Comparison of ENCODE assay signal across 19 cellular contexts in the genomic region with DNA sequence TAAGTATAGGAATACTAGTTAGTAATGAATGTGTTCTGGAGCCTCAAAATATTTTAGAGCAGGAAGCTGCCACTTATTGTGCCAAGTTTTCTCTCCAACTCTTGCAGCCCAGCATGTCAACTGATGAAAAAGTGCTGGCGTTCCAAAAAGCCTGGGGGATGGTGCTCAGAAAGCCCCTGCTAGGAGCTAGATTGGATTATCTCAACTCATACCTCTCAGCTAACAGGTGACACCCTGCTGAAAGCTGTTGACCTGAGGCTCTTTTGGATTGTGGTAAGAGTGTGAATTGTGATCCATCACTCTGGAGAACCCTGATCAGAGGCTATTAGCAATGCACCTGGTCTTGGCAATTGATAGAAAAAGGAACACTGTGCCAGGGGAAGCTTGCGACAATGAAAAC.
DNase-seq lines count a peak whose midpoint lies in the region; ATAC-seq lines count a peak whose summit lies in the region.
"Had no signal": no experiment of that assay in that cellular context is flagged by ENCODE, and none has a peak within 500 bp of the region (broad histone marks: within the 10 kb centered on the region; RNA-seq: fewer than 3 reads in every experiment).

No MANE protein-coding gene starts in this region.

- H4K8ac ChIP-seq in mesendoderm (ENCODE audit: low read depth, low read length) = no peak overlapping the region

- H3K27me3 ChIP-seq in mesendoderm (ENCODE audit: insufficient read depth, low read length, poor library complexity) = no peaks in the 10 kb centered on the region

- no peak overlapping the region for H2BK120ac ChIP-seq in mesendoderm (ENCODE audit: low read depth, low read length)

- H3K4me3 ChIP-seq in mesendoderm (ENCODE audit: low read length) = no peak overlapping the region
- H3K4me3 ChIP-seq: A549, HAP-1 had no signal

- WGBS in mesendoderm (ENCODE audit: extremely low coverage, insufficient coverage, low lambda C conversion rate) = no CpG with 5 or more reads among the region's 2 CpGs

- H2BK15ac ChIP-seq in mesendoderm (replicated peaks; ENCODE audit: low read depth) = no peak overlapping the region

- no peaks in the 10 kb centered on the region for H3K27me3 Mint-ChIP-seq in natural killer cell treated with Interleukin-12 subunit alpha and Interleukin-12 subunit beta and Interleukin-15 and Interleukin-18, amount 100 ng/mL, for 72 hours
- H3K27me3 Mint-ChIP-seq: CD4-positive, alpha-beta memory T cell had no signal

- H3K36me3 ChIP-seq in mesendoderm (ENCODE audit: control insufficient read depth, insufficient read depth, low read length) = no peaks in the 10 kb centered on the region
- H3K36me3 ChIP-seq: HAP-1 had no signal

- H3K23ac ChIP-seq in mesendoderm (ENCODE audit: low read length) = no peak overlapping the region

- DNase-seq in NCI-H510A treated with DMSO at 0.1 percent for 48 hours (lab: John Stamatoyannopoulos, UW) (peak; percentile 18), NCI-H510A (lab: John Stamatoyannopoulos, UW) (no peak), NCI-H146 treated with DMSO at 0.1 percent for 48 hours (lab: John Stamatoyannopoulos, UW; ENCODE audit: unreplicated experiment) (peak; percentile 51), NCI-H748 (lab: John Stamatoyannopoulos, UW; ENCODE audit: unreplicated experiment) (peak; percentile 91), mesendoderm (peak; percentile 76), posterior vena cava (ENCODE audit: low spot score) (no peak), NCI-H187 (lab: John Stamatoyannopoulos, UW) (no peak)
- DNase-seq in natural killer cell treated with Interleukin-12 subunit alpha and Interleukin-12 subunit beta and Interleukin-15 and Interleukin-18, amount 100 ng/mL, for 72 hours (ENCODE audit: low spot score) = no peak
- DNase-seq: CD4-positive, alpha-beta memory T cell; DMS79 treated with DMSO at 0.1 percent for 48 hours; KG1; MV-4-11; NCI-H187 treated with DMSO at 0.1 percent for 48 hours; NCI-H524 treated with DMSO at 0.1 percent for 48 hours; SIG-M5; T1000 had no signal

- no peak overlapping the region for H3K4me3 Mint-ChIP-seq in natural killer cell treated with Interleukin-12 subunit alpha and Interleukin-12 subunit beta and Interleukin-15 and Interleukin-18, amount 100 ng/mL, for 72 hours
- H3K4me3 Mint-ChIP-seq: CD4-positive, alpha-beta memory T cell had no signal

- H3K9me3 Mint-ChIP-seq in natural killer cell treated with Interleukin-12 subunit alpha and Interleukin-12 subunit beta and Interleukin-15 and Interleukin-18, amount 100 ng/mL, for 72 hours = peaks cover 21% of the 10 kb centered on the region

- no peak overlapping the region for H3K9ac ChIP-seq in mesendoderm (ENCODE audit: low read length)

- no peak overlapping the region for H3K56ac ChIP-seq in mesendoderm (ENCODE audit: low read length)

- H3K4me2 ChIP-seq in mesendoderm (ENCODE audit: low read length) = no peak overlapping the region
- H3K4me2 ChIP-seq: A549 had no signal

- no peaks in the 10 kb centered on the region for H3K79me1 ChIP-seq in mesendoderm (ENCODE audit: low read length)

- no peak overlapping the region for H3K27ac ChIP-seq in mesendoderm (ENCODE audit: low read depth, low read length)
- H3K27ac ChIP-seq: A549 had no signal

- no peaks in the 10 kb centered on the region for H3K79me2 ChIP-seq in mesendoderm (ENCODE audit: control insufficient read depth, insufficient read depth, low read length)

- H4K5ac ChIP-seq in mesendoderm (ENCODE audit: low read length) = no peak overlapping the region

- no peaks in the 10 kb centered on the region for H3K4me1 ChIP-seq in mesendoderm (ENCODE audit: control insufficient read depth, low read depth, low read length)
- H3K4me1 ChIP-seq: A549, HAP-1 had no signal

- no peak overlapping the region for H3K27ac Mint-ChIP-seq in natural killer cell treated with Interleukin-12 subunit alpha and Interleukin-12 subunit beta and Interleukin-15 and Interleukin-18, amount 100 ng/mL, for 72 hours
- H3K27ac Mint-ChIP-seq: CD4-positive, alpha-beta memory T cell had no signal

- no peaks in the 10 kb centered on the region for H3K4me1 Mint-ChIP-seq in natural killer cell treated with Interleukin-12 subunit alpha and Interleukin-12 subunit beta and Interleukin-15 and Interleukin-18, amount 100 ng/mL, for 72 hours (ENCODE audit: low read depth in 2 of 2)
- H3K4me1 Mint-ChIP-seq: CD4-positive, alpha-beta memory T cell had no signal

- H2BK5ac ChIP-seq in mesendoderm (ENCODE audit: low read length) = no peak overlapping the region

- H2AK5ac ChIP-seq in mesendoderm (ENCODE audit: low read length) = no peak overlapping the region

- ATAC-seq in natural killer cell treated with Interleukin-12 subunit alpha and Interleukin-12 subunit beta and Interleukin-15 and Interleukin-18, amount 100 ng/mL, for 72 hours = no peak
- ATAC-seq: A549, SK-N-SH treated with all-trans-retinoic acid at 6 μM for 48 hours had no signal

- no peak overlapping the region for H3K4ac ChIP-seq in mesendoderm (ENCODE audit: low read depth, low read length)

- H3K18ac ChIP-seq in mesendoderm (ENCODE audit: low read length) = no peak overlapping the region

- intact Hi-C loops in posterior vena cava (cut with DNase I) = no loop called here

- peaks cover 20% of the 10 kb centered on the region for H3K36me3 Mint-ChIP-seq in natural killer cell treated with Interleukin-12 subunit alpha and Interleukin-12 subunit beta and Interleukin-15 and Interleukin-18, amount 100 ng/mL, for 72 hours
- H3K36me3 Mint-ChIP-seq: CD4-positive, alpha-beta memory T cell had no signal

Comparison
In these comparisons a context has a peak if more than half of its experiments do, and no peak if none do; other contexts are left out.
1. DNase-seq: peak in NCI-H510A treated with DMSO at 0.1 percent for 48 hours (single experiment), NCI-H146 treated with DMSO at 0.1 percent for 48 hours (single experiment), NCI-H748 (single experiment) and mesendoderm (single experiment); none in NCI-H510A (single experiment), posterior vena cava (single experiment), natural killer cell treated with Interleukin-12 subunit alpha and Interleukin-12 subunit beta and Interleukin-15 and Interleukin-18, amount 100 ng/mL, for 72 hours (single experiment) and NCI-H187 (0 of 2).